Comparison of ENCODE assay signal across 30 cellular contexts in genomic region chr3:132539681-132540080, GRCh38. TPM values are rescaled to one million over a fixed set of nuclear protein-coding genes. Genes with fewer than 3 reads are reported as not detected.
"Had no signal": no experiment of that assay in that cellular context is flagged by ENCODE, and none has a peak within 500 bp of the region (broad histone marks: within the 10 kb centered on the region; RNA-seq: fewer than 3 reads in every experiment).

No MANE protein-coding gene starts in this region.

- H3K27me3 ChIP-seq: brain microvascular endothelial cell, dorsolateral prefrontal cortex, esophagus muscularis mucosa, foreskin keratinocyte, gastrocnemius medialis, heart left ventricle had no signal

- H3K4me1 ChIP-seq: gastrocnemius medialis had no signal

- ATAC-seq: activated CD4-positive, CD25-positive, alpha-beta regulatory T cell treated with anti-CD3 and anti-CD28 coated beads, Interleukin-2, amount 50 U/mL, for 24 hours; activated T-cell treated with anti-CD3 and anti-CD28 coated beads, Interleukin-2, amount 50 U/mL, for 4 hours; foreskin keratinocyte; gastrocnemius medialis; heart left ventricle; T-helper 17 cell had no signal

- H3K4me3 ChIP-seq: coronary artery, dorsolateral prefrontal cortex, esophagus muscularis mucosa, gastrocnemius medialis, heart left ventricle had no signal

- DNase-seq: activated B cell treated with CpG ODN at 0.5 μM for 24 hours; activated CD4-positive, alpha-beta memory T cell treated with anti-CD3 and anti-CD28 coated beads, Interleukin-2, amount 10 ng/mL, durations not matched to agents 7 days and 5 days; activated CD4-positive, alpha-beta T cell treated with anti-CD3 and anti-CD28 coated beads, Interleukin-2, amount 10 ng/mL, durations not matched to agents 24 days and 14 days; activated CD8-positive, alpha-beta memory T cell treated with anti-CD3 and anti-CD28 coated beads, Interleukin-2, amount 50 U/mL, for 48 hours; activated effector memory CD4-positive, alpha-beta T cell treated with Interleukin-2 at 50 U/mL for 16 hours; activated gamma-delta T cell treated with Interleukin-2 at 50 U/mL for 16 hours; activated naive CD4-positive, alpha-beta T cell treated with anti-CD3 and anti-CD28 coated beads, Interleukin-2, amount 50 U/mL, for 16 hours; activated naive CD4-positive, alpha-beta T cell treated with Interleukin-2 at 50 U/mL for 16 hours; activated T-cell treated with anti-CD3 and anti-CD28 coated beads for 4 hours; activated T-cell treated with anti-CD3 and anti-CD28 coated beads, Interleukin-2, amount 50 U/mL, for 4 hours; anterior cingulate cortex; brain microvascular endothelial cell; dorsolateral prefrontal cortex; effector memory CD4-positive, alpha-beta T cell; endodermal cell; foreskin keratinocyte; gastrocnemius medialis; glutamatergic neuron; heart left ventricle; T-helper 1 cell; T-helper 17 cell; T1000; WERI-Rb-1 had no signal

- FAIRE-seq: astrocyte, bronchial epithelial cell had no signal

- H3K9me3 ChIP-seq: esophagus muscularis mucosa, gastrocnemius medialis, heart left ventricle had no signal

- H3K27ac ChIP-seq: brain microvascular endothelial cell, coronary artery, dorsolateral prefrontal cortex, esophagus muscularis mucosa, foreskin keratinocyte, gastrocnemius medialis, heart left ventricle, WERI-Rb-1 had no signal

RNA-seq across cellular contexts. Expression of gene ACKR4, which starts 57.4 kb away (rescaled TPM):
- total RNA-seq: activated CD4-positive, alpha-beta memory T cell treated with anti-CD3 and anti-CD28 coated beads, Interleukin-2, amount 10 ng/mL, durations not matched to agents 7 days and 5 days; activated T-cell treated with anti-CD3 and anti-CD28 coated beads, Interleukin-2, amount 50 U/mL, for 4 hours; astrocyte; cerebellum; endodermal cell; epithelial cell of proximal tubule; gastrocnemius medialis had no signal
